1 cellular context compared by ENCODE assay signal in the genomic region with DNA sequence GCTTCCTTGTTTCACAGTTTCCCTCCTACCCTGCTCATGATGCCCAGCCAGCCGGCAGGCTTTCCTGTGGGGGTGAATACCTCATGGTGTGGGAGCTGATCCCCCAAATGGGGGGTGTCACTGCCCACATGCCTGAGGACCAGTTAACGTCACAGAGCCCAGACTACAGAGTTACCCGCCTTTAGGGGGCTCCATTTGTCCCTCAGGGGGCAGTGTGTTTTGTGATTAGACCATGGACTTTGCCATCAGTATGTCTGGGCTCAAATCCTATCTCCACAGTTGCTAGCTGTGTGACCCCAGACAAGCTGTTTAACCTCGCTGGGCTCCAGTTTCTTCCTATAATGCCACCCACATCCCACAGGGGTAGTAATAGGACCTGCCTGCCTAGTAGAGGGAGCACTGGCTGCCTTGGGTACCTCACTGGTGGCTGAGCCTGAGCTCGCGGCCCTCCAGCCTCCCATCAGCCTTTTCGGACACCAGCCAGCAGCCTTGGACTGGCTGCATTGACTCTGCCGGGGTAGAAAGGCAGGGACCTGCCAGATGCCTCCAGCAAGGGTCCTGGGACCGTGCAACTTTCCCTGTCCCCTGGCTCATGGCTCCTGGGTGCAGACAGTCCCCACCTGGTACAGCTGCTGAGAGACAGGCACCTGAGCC.
TF ChIP-seq lines count a peak whose summit lies in the region.

No MANE protein-coding gene starts in this region.

TF ChIP-seq in HepG2, 621 proteins besides CTCF, POLR2A, EP300 and RAD21 (continued from another document and continues in another):
- TF ChIP-seq, protein P1, sequence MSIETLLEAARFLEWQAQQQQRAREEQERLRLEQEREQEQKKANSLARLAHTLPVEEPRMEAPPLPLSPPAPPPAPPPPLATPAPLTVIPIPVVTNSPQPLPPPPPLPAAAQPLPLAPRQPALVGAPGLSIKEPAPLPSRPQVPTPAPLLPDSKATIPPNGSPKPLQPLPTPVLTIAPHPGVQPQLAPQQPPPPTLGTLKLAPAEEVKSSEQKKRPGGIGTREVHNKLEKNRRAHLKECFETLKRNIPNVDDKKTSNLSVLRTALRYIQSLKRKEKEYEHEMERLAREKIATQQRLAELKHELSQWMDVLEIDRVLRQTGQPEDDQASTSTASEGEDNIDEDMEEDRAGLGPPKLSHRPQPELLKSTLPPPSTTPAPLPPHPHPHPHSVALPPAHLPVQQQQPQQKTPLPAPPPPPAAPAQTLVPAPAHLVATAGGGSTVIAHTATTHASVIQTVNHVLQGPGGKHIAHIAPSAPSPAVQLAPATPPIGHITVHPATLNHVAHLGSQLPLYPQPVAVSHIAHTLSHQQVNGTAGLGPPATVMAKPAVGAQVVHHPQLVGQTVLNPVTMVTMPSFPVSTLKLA (IDR thresholded peaks at IDR 0.05), result no peak
- TF ChIP-seq PAF1 (CRISPR knock-in tag; IDR thresholded peaks at IDR 0.05) (no peak), ZNF263 (CRISPR knock-in tag; IDR thresholded peaks at IDR 0.05) (peak; percentile 91), UBTF (CRISPR knock-in tag; IDR thresholded peaks at IDR 0.05) (no peak), NPAS2 (CRISPR knock-in tag; IDR thresholded peaks at IDR 0.05; ENCODE audit: borderline replicate concordance) (no peak), HDAC1 (CRISPR knock-in tag; IDR thresholded peaks at IDR 0.05) (no peak), ZNF737 (CRISPR knock-in tag; IDR thresholded peaks at IDR 0.05; ENCODE audit: borderline replicate concordance) (0 out of 2 replicates have a peak, but pooled peaks have one; percentile 62), USF2 (IDR thresholded peaks at IDR 0.05; ENCODE audit: low read depth, low read length) (no peak), USF2 (CRISPR knock-in tag; IDR thresholded peaks at IDR 0.05; ENCODE audit: borderline replicate concordance) (no peak), ZHX1 (CRISPR knock-in tag; IDR thresholded peaks at IDR 0.05; ENCODE audit: low read depth) (no peak; the same call in 1 of the 2 replicates), MAZ (IDR thresholded peaks at IDR 0.05; ENCODE audit: borderline replicate concordance, low read depth, low read length) (no peak), MAZ (CRISPR knock-in tag; IDR thresholded peaks at IDR 0.05; ENCODE audit: low read depth) (no peak), NFIB (CRISPR knock-in tag; IDR thresholded peaks at IDR 0.05; ENCODE audit: borderline replicate concordance) (no peak), KLF11 (CRISPR knock-in tag; IDR thresholded peaks at IDR 0.05) (no peak), ATF3 (CRISPR knock-in tag; IDR thresholded peaks at IDR 0.05) (no peak), ZNF317 (CRISPR knock-in tag; IDR thresholded peaks at IDR 0.05) (no peak), SP2 (CRISPR knock-in tag; IDR thresholded peaks at IDR 0.05) (no peak), PAX8 (CRISPR knock-in tag; IDR thresholded peaks at IDR 0.05; ENCODE audit: borderline replicate concordance) (peak; percentile 86; the same call in 1 of the 2 replicates), ZNF160 (CRISPR knock-in tag; IDR thresholded peaks at IDR 0.05) (no peak), TP53 (CRISPR knock-in tag; conservative IDR thresholded peaks at IDR 0.05) (no peak), ZBTB42 (CRISPR knock-in tag; IDR thresholded peaks at IDR 0.05) (no peak), ZNF557 (CRISPR knock-in tag; IDR thresholded peaks at IDR 0.05) (0 out of 2 replicates have a peak, but pooled peaks have one; percentile 42), CCAR2 (optimal IDR thresholded peaks at IDR 0.05; ENCODE audit: low read depth, low read length) (no peak), ATRX (CRISPR knock-in tag; IDR thresholded peaks at IDR 0.05; ENCODE audit: borderline replicate concordance) (no peak), HNRNPUL1 (IDR thresholded peaks at IDR 0.05; ENCODE audit: low read depth, low read length) (no peak), POLR2AphosphoS5 (IDR thresholded peaks at IDR 0.05; ENCODE audit: low read depth, low read length) (no peak), ZSCAN29 (CRISPR knock-in tag; conservative IDR thresholded peaks at IDR 0.05) (no peak; the same call in 1 of the 2 replicates), HNF4A (CRISPR knock-in tag; IDR thresholded peaks at IDR 0.05) (peak; percentile 75), KDM5B (CRISPR knock-in tag; IDR thresholded peaks at IDR 0.05; ENCODE audit: borderline replicate concordance) (no peak), ZNF567 (CRISPR knock-in tag; IDR thresholded peaks at IDR 0.05; ENCODE audit: borderline replicate concordance) (no peak), KLF15 (CRISPR knock-in tag; IDR thresholded peaks at IDR 0.05; ENCODE audit: borderline replicate concordance) (no peak)
- TF ChIP-seq, protein P2, sequence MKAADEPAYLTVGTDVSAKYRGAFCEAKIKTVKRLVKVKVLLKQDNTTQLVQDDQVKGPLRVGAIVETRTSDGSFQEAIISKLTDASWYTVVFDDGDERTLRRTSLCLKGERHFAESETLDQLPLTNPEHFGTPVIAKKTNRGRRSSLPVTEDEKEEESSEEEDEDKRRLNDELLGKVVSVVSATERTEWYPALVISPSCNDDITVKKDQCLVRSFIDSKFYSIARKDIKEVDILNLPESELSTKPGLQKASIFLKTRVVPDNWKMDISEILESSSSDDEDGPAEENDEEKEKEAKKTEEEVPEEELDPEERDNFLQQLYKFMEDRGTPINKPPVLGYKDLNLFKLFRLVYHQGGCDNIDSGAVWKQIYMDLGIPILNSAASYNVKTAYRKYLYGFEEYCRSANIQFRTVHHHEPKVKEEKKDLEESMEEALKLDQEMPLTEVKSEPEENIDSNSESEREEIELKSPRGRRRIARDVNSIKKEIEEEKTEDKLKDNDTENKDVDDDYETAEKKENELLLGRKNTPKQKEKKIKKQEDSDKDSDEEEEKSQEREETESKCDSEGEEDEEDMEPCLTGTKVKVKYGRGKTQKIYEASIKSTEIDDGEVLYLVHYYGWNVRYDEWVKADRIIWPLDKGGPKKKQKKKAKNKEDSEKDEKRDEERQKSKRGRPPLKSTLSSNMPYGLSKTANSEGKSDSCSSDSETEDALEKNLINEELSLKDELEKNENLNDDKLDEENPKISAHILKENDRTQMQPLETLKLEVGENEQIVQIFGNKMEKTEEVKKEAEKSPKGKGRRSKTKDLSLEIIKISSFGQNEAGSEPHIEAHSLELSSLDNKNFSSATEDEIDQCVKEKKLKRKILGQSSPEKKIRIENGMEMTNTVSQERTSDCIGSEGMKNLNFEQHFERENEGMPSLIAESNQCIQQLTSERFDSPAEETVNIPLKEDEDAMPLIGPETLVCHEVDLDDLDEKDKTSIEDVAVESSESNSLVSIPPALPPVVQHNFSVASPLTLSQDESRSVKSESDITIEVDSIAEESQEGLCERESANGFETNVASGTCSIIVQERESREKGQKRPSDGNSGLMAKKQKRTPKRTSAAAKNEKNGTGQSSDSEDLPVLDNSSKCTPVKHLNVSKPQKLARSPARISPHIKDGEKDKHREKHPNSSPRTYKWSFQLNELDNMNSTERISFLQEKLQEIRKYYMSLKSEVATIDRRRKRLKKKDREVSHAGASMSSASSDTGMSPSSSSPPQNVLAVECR (CRISPR knock-in tag; IDR thresholded peaks at IDR 0.05; ENCODE audit: borderline replicate concordance), result peak; percentile 19; the same call in 1 of the 2 replicates
- TF ChIP-seq, protein P3, sequence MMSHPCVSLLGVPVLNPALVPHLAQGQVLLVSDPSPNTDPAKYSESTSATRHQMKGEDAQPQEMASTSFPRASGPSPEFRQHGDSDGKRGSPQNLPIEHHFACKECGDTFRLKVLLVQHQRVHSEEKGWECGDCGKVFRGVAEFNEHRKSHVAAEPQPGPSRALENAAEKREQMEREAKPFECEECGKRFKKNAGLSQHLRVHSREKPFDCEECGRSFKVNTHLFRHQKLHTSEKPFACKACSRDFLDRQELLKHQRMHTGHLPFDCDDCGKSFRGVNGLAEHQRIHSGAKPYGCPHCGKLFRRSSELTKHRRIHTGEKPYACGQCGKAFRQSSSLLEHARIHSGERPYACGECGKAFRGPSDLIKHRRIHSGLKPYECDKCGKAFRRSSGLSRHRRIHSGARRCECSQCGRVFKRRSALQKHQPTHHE (CRISPR knock-in tag; IDR thresholded peaks at IDR 0.05; ENCODE audit: borderline replicate concordance), result no peak; the same call in 1 of the 2 replicates
- TF ChIP-seq, protein P4, sequence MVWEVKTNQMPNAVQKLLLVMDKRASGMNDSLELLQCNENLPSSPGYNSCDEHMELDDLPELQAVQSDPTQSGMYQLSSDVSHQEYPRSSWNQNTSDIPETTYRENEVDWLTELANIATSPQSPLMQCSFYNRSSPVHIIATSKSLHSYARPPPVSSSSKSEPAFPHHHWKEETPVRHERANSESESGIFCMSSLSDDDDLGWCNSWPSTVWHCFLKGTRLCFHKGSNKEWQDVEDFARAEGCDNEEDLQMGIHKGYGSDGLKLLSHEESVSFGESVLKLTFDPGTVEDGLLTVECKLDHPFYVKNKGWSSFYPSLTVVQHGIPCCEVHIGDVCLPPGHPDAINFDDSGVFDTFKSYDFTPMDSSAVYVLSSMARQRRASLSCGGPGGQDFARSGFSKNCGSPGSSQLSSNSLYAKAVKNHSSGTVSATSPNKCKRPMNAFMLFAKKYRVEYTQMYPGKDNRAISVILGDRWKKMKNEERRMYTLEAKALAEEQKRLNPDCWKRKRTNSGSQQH (CRISPR knock-in tag; IDR thresholded peaks at IDR 0.05; ENCODE audit: low read depth), result no peak
- TF ChIP-seq, protein P5, sequence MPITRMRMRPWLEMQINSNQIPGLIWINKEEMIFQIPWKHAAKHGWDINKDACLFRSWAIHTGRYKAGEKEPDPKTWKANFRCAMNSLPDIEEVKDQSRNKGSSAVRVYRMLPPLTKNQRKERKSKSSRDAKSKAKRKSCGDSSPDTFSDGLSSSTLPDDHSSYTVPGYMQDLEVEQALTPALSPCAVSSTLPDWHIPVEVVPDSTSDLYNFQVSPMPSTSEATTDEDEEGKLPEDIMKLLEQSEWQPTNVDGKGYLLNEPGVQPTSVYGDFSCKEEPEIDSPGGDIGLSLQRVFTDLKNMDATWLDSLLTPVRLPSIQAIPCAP (CRISPR knock-in tag; IDR thresholded peaks at IDR 0.05; ENCODE audit: low read depth), result no peak; the same call in 1 of the 2 replicates
- TF ChIP-seq, protein P6, sequence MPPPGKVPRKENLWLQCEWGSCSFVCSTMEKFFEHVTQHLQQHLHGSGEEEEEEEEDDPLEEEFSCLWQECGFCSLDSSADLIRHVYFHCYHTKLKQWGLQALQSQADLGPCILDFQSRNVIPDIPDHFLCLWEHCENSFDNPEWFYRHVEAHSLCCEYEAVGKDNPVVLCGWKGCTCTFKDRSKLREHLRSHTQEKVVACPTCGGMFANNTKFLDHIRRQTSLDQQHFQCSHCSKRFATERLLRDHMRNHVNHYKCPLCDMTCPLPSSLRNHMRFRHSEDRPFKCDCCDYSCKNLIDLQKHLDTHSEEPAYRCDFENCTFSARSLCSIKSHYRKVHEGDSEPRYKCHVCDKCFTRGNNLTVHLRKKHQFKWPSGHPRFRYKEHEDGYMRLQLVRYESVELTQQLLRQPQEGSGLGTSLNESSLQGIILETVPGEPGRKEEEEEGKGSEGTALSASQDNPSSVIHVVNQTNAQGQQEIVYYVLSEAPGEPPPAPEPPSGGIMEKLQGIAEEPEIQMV (CRISPR knock-in tag; IDR thresholded peaks at IDR 0.05; ENCODE audit: low read depth), result peak; percentile 32; the same call in 1 of the 2 replicates
